In the genomic region with DNA sequence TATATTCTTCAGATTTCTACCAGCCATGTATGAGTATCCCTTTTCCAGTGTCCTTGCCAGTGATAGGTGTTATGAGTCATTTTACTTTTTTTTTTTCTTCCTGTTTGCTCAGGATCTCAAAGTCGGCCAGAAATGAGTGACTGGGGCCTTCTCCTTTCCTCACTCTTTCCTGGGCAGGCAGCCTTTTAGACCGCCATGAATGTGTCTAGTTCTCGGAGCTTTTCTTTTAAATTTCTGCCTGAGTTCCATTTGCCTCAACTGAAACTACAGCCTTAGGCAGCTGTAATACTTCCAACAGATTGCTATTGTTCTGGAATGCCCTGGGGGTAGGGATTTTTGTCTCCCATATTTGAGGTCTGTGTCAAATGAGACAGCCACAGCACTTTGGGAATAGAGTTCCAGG, we compare ENCODE assay signal across 14 cellular contexts.
DNase-seq lines count a peak whose midpoint lies in the region; ATAC-seq, FAIRE-seq and TF ChIP-seq lines count a peak whose summit lies in the region.
"Had no signal": no experiment of that assay in that cellular context is flagged by ENCODE, and none has a peak within 500 bp of the region (broad histone marks: within the 10 kb centered on the region; RNA-seq: fewer than 3 reads in every experiment).

No MANE protein-coding gene starts in this region.

- no peaks in the 10 kb centered on the region for H3K36me3 ChIP-seq in left ventricle myocardium inferior

- H3K9me3 ChIP-seq in left ventricle myocardium inferior (replicated peaks) = no peaks in the 10 kb centered on the region

- H3K36me3 Mint-ChIP-seq in osteocyte (ENCODE audit: unreplicated experiment) = peaks cover 13% of the 10 kb centered on the region

- intact Hi-C loops in left ventricle myocardium inferior (cut with micrococcal nuclease) = loop anchor here (5.0 kb wide), 1 partner anchor 431 kb away; no protein-coding TSS in a partner anchor

- no peak for TF ChIP-seq POLR2A in GM12892 (IDR thresholded peaks at IDR 0.05; ENCODE audit: low read depth, low read length)

- no peaks in the 10 kb centered on the region for H3K9me3 Mint-ChIP-seq in osteocyte (ENCODE audit: unreplicated experiment)
- H3K9me3 Mint-ChIP-seq: effector memory CD8-positive, alpha-beta T cell; stimulated activated naive CD8-positive, alpha-beta T cell treated with anti-CD3 and anti-CD28 coated beads, Interleukin-15, Interleukin-2, amounts not matched to agents 100 ng/mL and 50 ng/mL, for 24 hours had no signal

- no peak overlapping the region for H3K4me3 ChIP-seq in left ventricle myocardium inferior
- H3K4me3 ChIP-seq: lung had no signal

- peak; percentile 48 for ATAC-seq in esophagus mucosa
- ATAC-seq: effector memory CD8-positive, alpha-beta T cell had no signal

- TF ChIP-seq CTCF in RWPE1 (conservative IDR thresholded peaks at IDR 0.05; ENCODE audit: low read depth) (no peak), osteocyte (IDR thresholded peaks at IDR 0.05) (no peak), left ventricle myocardium inferior (IDR thresholded peaks at IDR 0.05; ENCODE audit: borderline replicate concordance) (no peak)

- H3K27me3 Mint-ChIP-seq in osteocyte (ENCODE audit: unreplicated experiment) = no peaks in the 10 kb centered on the region
- H3K27me3 Mint-ChIP-seq: effector memory CD8-positive, alpha-beta T cell; stimulated activated naive CD8-positive, alpha-beta T cell treated with anti-CD3 and anti-CD28 coated beads, Interleukin-15, Interleukin-2, amounts not matched to agents 100 ng/mL and 50 ng/mL, for 24 hours had no signal

- DNase-seq in GM04504 (ENCODE audit: low read depth) (peak; percentile 19), RWPE1 (ENCODE audit: low spot score) (peak; percentile 26), osteocyte (ENCODE audit: extremely low spot score, unreplicated experiment) (no peak), GM12892 (ENCODE audit: insufficient read length) (no peak), NCI-H2171 (lab: John Stamatoyannopoulos, UW) (no peak), left ventricle myocardium inferior (no peak), HuH-7 (ENCODE audit: low spot score) (no peak)
- DNase-seq: effector memory CD8-positive, alpha-beta T cell; NCI-H524 treated with DMSO at 0.1 percent for 48 hours; stimulated activated CD4-positive, alpha-beta T cell treated with anti-CD3 and anti-CD28 coated beads, Interleukin-12 subunit alpha, Interleukin-12 subunit beta, amount 100 ng/mL, for 4 hours had no signal

- no peak for FAIRE-seq in GM12892 (lab: Jason Lieb, UNC)
- FAIRE-seq: GM19239 had no signal

- peaks cover 23% of the 10 kb centered on the region for H3K4me1 Mint-ChIP-seq in osteocyte (ENCODE audit: unreplicated experiment)

- peak overlapping the region; percentile 74 for H3K27ac Mint-ChIP-seq in osteocyte (ENCODE audit: unreplicated experiment)
- H3K27ac Mint-ChIP-seq: effector memory CD8-positive, alpha-beta T cell; stimulated activated naive CD8-positive, alpha-beta T cell treated with anti-CD3 and anti-CD28 coated beads, Interleukin-15, Interleukin-2, amounts not matched to agents 100 ng/mL and 50 ng/mL, for 24 hours had no signal

- no peak overlapping the region for H3K4me3 Mint-ChIP-seq in osteocyte (ENCODE audit: unreplicated experiment)
- H3K4me3 Mint-ChIP-seq: effector memory CD8-positive, alpha-beta T cell; stimulated activated naive CD8-positive, alpha-beta T cell treated with anti-CD3 and anti-CD28 coated beads, Interleukin-15, Interleukin-2, amounts not matched to agents 100 ng/mL and 50 ng/mL, for 24 hours had no signal

- no peak overlapping the region for H3K27ac ChIP-seq in RWPE1
- no peak overlapping the region for H3K27ac ChIP-seq in left ventricle myocardium inferior (replicated peaks)

- no peaks in the 10 kb centered on the region for H3K27me3 ChIP-seq in left ventricle myocardium inferior (ENCODE audit: low read depth)

- POLR2A ChIA-PET in RWPE1 (lab: Yijun Ruan, JAX; ENCODE audit: low non-redundant PET) = no interaction called here

- H3K4me1 ChIP-seq in left ventricle myocardium inferior = peaks cover 20% of the 10 kb centered on the region

- CTCF ChIA-PET in RWPE1 (lab: Yijun Ruan, JAX) = no interaction called here

Comparison
In these comparisons a context has a peak if more than half of its experiments do, and no peak if none do; other contexts are left out.
1. DNase-seq: peak in GM04504 (single experiment) and RWPE1 (single experiment); none in osteocyte (single experiment), GM12892 (single experiment), NCI-H2171 (single experiment), left ventricle myocardium inferior (single experiment) and HuH-7 (single experiment).